Comparison of ENCODE assay signal across 10 cellular contexts in genomic region chr16:11298143-11298900, GRCh38. TPM values are rescaled to one million over a fixed set of nuclear protein-coding genes. Genes with fewer than 3 reads are reported as not detected.
DNase-seq lines count a peak whose midpoint lies in the region; ATAC-seq, FAIRE-seq and TF ChIP-seq lines count a peak whose summit lies in the region.
"Had no signal": no experiment of that assay in that cellular context is flagged by ENCODE, and none has a peak within 500 bp of the region (broad histone marks: within the 10 kb centered on the region; RNA-seq: fewer than 3 reads in every experiment).

No MANE protein-coding gene starts in this region.

- no peaks in the 10 kb centered on the region for H3K36me3 Mint-ChIP-seq in activated naive CD8-positive, alpha-beta T cell treated with anti-CD3 and anti-CD28 coated beads, Interleukin-2, amount 50 U/mL, for 24 hours (ENCODE audit: low read depth)

- H3K4me2 ChIP-seq in mesendoderm (ENCODE audit: low read length), result no peak overlapping the region

- H3K9me3 ChIP-seq in prostate gland, result no peaks in the 10 kb centered on the region
- H3K9me3 ChIP-seq: testis had no signal

- H3K79me1 ChIP-seq in mesendoderm (ENCODE audit: low read length), result no peaks in the 10 kb centered on the region

- H4K8ac ChIP-seq in mesendoderm (ENCODE audit: low read depth, low read length), result no peak overlapping the region

- no peak for ATAC-seq in activated naive CD8-positive, alpha-beta T cell treated with anti-CD3 and anti-CD28 coated beads, Interleukin-2, amount 50 U/mL, for 24 hours

- H2AK5ac ChIP-seq in mesendoderm (ENCODE audit: low read length), result no peak overlapping the region

- TF ChIP-seq POLR2A in GM12891 (IDR thresholded peaks at IDR 0.05; ENCODE audit: low read depth, low read length), result no peak
- TF ChIP-seq POLR2A in prostate gland (IDR thresholded peaks at IDR 0.05), result no peak

- H3K27me3 Mint-ChIP-seq in activated naive CD8-positive, alpha-beta T cell treated with anti-CD3 and anti-CD28 coated beads, Interleukin-2, amount 50 U/mL, for 24 hours, result peaks cover 5% of the 10 kb centered on the region

- peak; percentile 61 for FAIRE-seq in GM12891 (lab: Jason Lieb, UNC)

- no peak overlapping the region for H3K56ac ChIP-seq in mesendoderm (ENCODE audit: low read length)

- H3K4me1 ChIP-seq in prostate gland (replicated peaks) (peaks cover 2% of the 10 kb centered on the region), mesendoderm (ENCODE audit: control insufficient read depth, low read depth, low read length) (peaks cover 6% of the 10 kb centered on the region)

- H3K27me3 ChIP-seq in HL-60 (ENCODE audit: insufficient read depth, poor library complexity, severe bottlenecking) (no peaks in the 10 kb centered on the region), prostate gland (replicated peaks; ENCODE audit: insufficient read depth) (no peaks in the 10 kb centered on the region), mesendoderm (ENCODE audit: insufficient read depth, low read length, poor library complexity) (no peaks in the 10 kb centered on the region)
- H3K27me3 ChIP-seq: testis had no signal

- no peak overlapping the region for H2BK5ac ChIP-seq in mesendoderm (ENCODE audit: low read length)

- no peak for DNase-seq in GM12891 (ENCODE audit: insufficient read length, low spot score)
- peak in 1 of 2 experiments; percentile 49 for DNase-seq in HL-60 (ENCODE audit: low read depth in 1 of 2, low spot score in 1 of 2)
- DNase-seq in activated naive CD8-positive, alpha-beta T cell treated with anti-CD3 and anti-CD28 coated beads, Interleukin-2, amount 50 U/mL, for 24 hours, result no peak
- DNase-seq in prostate gland (ENCODE audit: low spot score), result no peak
- DNase-seq in mesendoderm, result no peak
- no peak for DNase-seq in AG08395 (ENCODE audit: low spot score)
- DNase-seq in globus pallidus (ENCODE audit: low spot score), result no peak

- H3K9ac ChIP-seq in mesendoderm (ENCODE audit: low read length), result no peak overlapping the region

- 78% methylated on average over 5 of the region's 5 CpGs for WGBS in prostate gland
- WGBS in mesendoderm (ENCODE audit: extremely low coverage, insufficient coverage, low lambda C conversion rate), result no CpG with 5 or more reads among the region's 5 CpGs

- no peak overlapping the region for H3K4ac ChIP-seq in mesendoderm (ENCODE audit: low read depth, low read length)

- H3K27ac Mint-ChIP-seq in activated naive CD8-positive, alpha-beta T cell treated with anti-CD3 and anti-CD28 coated beads, Interleukin-2, amount 50 U/mL, for 24 hours, result peak overlapping the region; percentile 46

- no peak overlapping the region for H3K23ac ChIP-seq in mesendoderm (ENCODE audit: low read length)

- H3K79me2 ChIP-seq in mesendoderm (ENCODE audit: control insufficient read depth, insufficient read depth, low read length), result no peaks in the 10 kb centered on the region

- no peak overlapping the region for H3K4me3 Mint-ChIP-seq in activated naive CD8-positive, alpha-beta T cell treated with anti-CD3 and anti-CD28 coated beads, Interleukin-2, amount 50 U/mL, for 24 hours

- H2BK15ac ChIP-seq in mesendoderm (replicated peaks; ENCODE audit: low read depth), result no peak overlapping the region

- H3K18ac ChIP-seq in mesendoderm (ENCODE audit: low read length), result no peak overlapping the region

- no peak overlapping the region for H4K5ac ChIP-seq in mesendoderm (ENCODE audit: low read length)

- H3K27ac ChIP-seq in HL-60 (replicated peaks), result peak overlapping the region; percentile 79
- H3K27ac ChIP-seq in prostate gland, result peak overlapping the region; percentile 49 to 55
- no peak overlapping the region for H3K27ac ChIP-seq in mesendoderm (ENCODE audit: low read depth, low read length)

- H3K36me3 ChIP-seq in prostate gland (no peaks in the 10 kb centered on the region), mesendoderm (ENCODE audit: control insufficient read depth, insufficient read depth, low read length) (no peaks in the 10 kb centered on the region)

- no peak overlapping the region for H2BK120ac ChIP-seq in mesendoderm (ENCODE audit: low read depth, low read length)

- no peaks in the 10 kb centered on the region for H3K9me3 Mint-ChIP-seq in activated naive CD8-positive, alpha-beta T cell treated with anti-CD3 and anti-CD28 coated beads, Interleukin-2, amount 50 U/mL, for 24 hours

- TF ChIP-seq CTCF in HL-60 (IDR thresholded peaks at IDR 0.05; ENCODE audit: insufficient read depth, low read length), result no peak
- TF ChIP-seq CTCF in prostate gland (IDR thresholded peaks at IDR 0.05), result no peak

- peaks cover 47% of the 10 kb centered on the region for H3K4me1 Mint-ChIP-seq in activated naive CD8-positive, alpha-beta T cell treated with anti-CD3 and anti-CD28 coated beads, Interleukin-2, amount 50 U/mL, for 24 hours

- intact Hi-C loops in prostate gland (cut with DNase I), result no loop called here

- H3K4me3 ChIP-seq in HL-60 (replicated peaks; ENCODE audit: insufficient read depth, low read length) (no peak overlapping the region), prostate gland (no peak overlapping the region), mesendoderm (ENCODE audit: low read length) (no peak overlapping the region)
- H3K4me3 ChIP-seq: testis had no signal

TF ChIP-seq in GM12891, 5 proteins besides CTCF, POLR2A, EP300 and RAD21:
- TF ChIP-seq PAX5 (IDR thresholded peaks at IDR 0.05; ENCODE audit: insufficient read depth, low read length, severe bottlenecking) (no peak), SPI1 (IDR thresholded peaks at IDR 0.05; ENCODE audit: low read depth, low read length) (no peak), POU2F2 (IDR thresholded peaks at IDR 0.05; ENCODE audit: low read depth, low read length) (no peak), TAF1 (IDR thresholded peaks at IDR 0.05; ENCODE audit: low read depth, low read length) (no peak), POLR2AphosphoS5 (IDR thresholded peaks at IDR 0.05; ENCODE audit: low read depth, low read length) (no peak)
TF ChIP-seq in GM12891: peak in this region for 0.

RNA-seq across cellular contexts. Expression of gene PRM1, which starts 17.2 kb away (rescaled TPM):
- not detected for polyA plus RNA-seq in GM12891 (2012; ENCODE audit: low read depth, missing spikeins)
- total RNA-seq in prostate gland, result 100 to 1,000 TPM in 1 of 2 donors, 1 to 10 TPM in 1; 1.8 to 992 TPM
- 1.9 TPM for polyA plus RNA-seq in mesendoderm (2013, experiment 1 of 2)
- polyA plus RNA-seq in mesendoderm (2013, experiment 2 of 2), result 2.6 TPM
- total RNA-seq: M059J had no signal
- polyA plus RNA-seq: esophagus had no signal

RNA-seq across cellular contexts. Expression of gene PRM2, which starts 22.0 kb away (rescaled TPM):
- not detected for polyA plus RNA-seq in GM12891 (2012; ENCODE audit: low read depth, missing spikeins)
- 100 to 1,000 TPM in 1 of 2 donors, not detected in 1; 343 TPM for total RNA-seq in prostate gland
- not detected for polyA plus RNA-seq in mesendoderm (2013, experiment 1 of 2)
- polyA plus RNA-seq in mesendoderm (2013, experiment 2 of 2), result not detected
- total RNA-seq: M059J had no signal
- polyA plus RNA-seq: esophagus had no signal

RNA-seq across cellular contexts. Expression of gene PRM3, which starts 24.9 kb away (rescaled TPM):
- polyA plus RNA-seq in GM12891 (2012; ENCODE audit: low read depth, missing spikeins), result not detected
- total RNA-seq in prostate gland, result not detected
- not detected for polyA plus RNA-seq in mesendoderm (2013, experiment 1 of 2)
- not detected for polyA plus RNA-seq in mesendoderm (2013, experiment 2 of 2)
- total RNA-seq: M059J had no signal
- polyA plus RNA-seq: esophagus had no signal

RNA-seq across cellular contexts. Expression of gene TNP2, which starts 29.2 kb away (rescaled TPM):
- polyA plus RNA-seq in GM12891 (2012; ENCODE audit: low read depth, missing spikeins), result not detected
- total RNA-seq in prostate gland, result not detected
- not detected for polyA plus RNA-seq in mesendoderm (2013, experiment 1 of 2)
- not detected for polyA plus RNA-seq in mesendoderm (2013, experiment 2 of 2)
- total RNA-seq: M059J had no signal
- polyA plus RNA-seq: esophagus had no signal

RNA-seq across cellular contexts. Expression of gene SOCS1, which starts 42.3 kb away (rescaled TPM):
- 8.3 TPM for polyA plus RNA-seq in GM12891 (2012; ENCODE audit: low read depth, missing spikeins)
- total RNA-seq in prostate gland, result 1 to 10 TPM; 2.6 to 8.2 TPM
- polyA plus RNA-seq in mesendoderm (2013, experiment 1 of 2), result 62.9 TPM
- polyA plus RNA-seq in mesendoderm (2013, experiment 2 of 2), result 59.7 TPM
